1 cellular context compared by ENCODE assay signal in genomic region chr5:172147857-172148256, GRCh38.
TF ChIP-seq lines count a peak whose summit lies in the region.

No MANE protein-coding gene starts in this region.

TF ChIP-seq in HepG2, 621 proteins besides CTCF, POLR2A, EP300 and RAD21:
- 0 out of 2 replicates have a peak, but pooled peaks have one; percentile 28 for TF ChIP-seq ZNF280B (CRISPR knock-in tag; IDR thresholded peaks at IDR 0.05; ENCODE audit: borderline replicate concordance)
- no peak for TF ChIP-seq ZNF562 (CRISPR knock-in tag; IDR thresholded peaks at IDR 0.05; ENCODE audit: borderline replicate concordance)
